1 cellular context compared by ENCODE assay signal in the genomic region with DNA sequence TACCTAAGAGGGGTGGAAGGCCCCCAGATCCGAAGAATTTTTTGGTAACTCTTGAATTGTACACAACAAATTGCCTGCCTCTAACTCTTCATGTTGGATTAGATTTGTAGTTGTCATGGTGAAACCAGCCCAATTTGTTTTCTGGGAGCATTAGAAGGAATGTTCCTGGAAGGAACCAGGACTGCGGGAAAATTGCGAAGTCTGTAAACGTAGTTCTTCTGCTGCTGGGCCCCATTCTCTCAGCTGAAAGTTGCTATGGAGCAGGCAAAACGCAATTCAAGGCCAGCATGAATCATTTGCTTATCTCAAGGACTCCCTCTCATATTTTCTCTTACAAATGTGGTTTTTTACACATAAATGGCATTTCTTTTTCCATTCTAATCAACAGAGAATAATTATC.
TF ChIP-seq lines count a peak whose summit lies in the region.

No MANE protein-coding gene starts in this region.

TF ChIP-seq in HepG2, 621 proteins besides CTCF, POLR2A, EP300 and RAD21 (continued from another document):
- TF ChIP-seq, protein P1, sequence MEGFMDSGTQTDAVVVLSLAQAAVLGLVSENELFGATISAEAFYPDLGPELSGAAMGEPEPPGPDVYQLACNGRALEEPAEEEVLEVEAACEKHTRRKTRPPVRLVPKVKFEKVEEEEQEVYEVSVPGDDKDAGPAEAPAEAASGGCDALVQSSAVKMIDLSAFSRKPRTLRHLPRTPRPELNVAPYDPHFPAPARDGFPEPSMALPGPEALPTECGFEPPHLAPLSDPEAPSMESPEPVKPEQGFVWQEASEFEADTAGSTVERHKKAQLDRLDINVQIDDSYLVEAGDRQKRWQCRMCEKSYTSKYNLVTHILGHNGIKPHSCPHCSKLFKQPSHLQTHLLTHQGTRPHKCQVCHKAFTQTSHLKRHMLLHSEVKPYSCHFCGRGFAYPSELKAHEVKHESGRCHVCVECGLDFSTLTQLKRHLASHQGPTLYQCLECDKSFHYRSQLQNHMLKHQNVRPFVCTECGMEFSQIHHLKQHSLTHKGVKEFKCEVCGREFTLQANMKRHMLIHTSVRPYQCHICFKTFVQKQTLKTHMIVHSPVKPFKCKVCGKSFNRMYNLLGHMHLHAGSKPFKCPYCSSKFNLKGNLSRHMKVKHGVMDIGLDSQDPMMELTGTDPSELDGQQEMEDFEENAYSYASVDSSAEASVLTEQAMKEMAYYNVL (CRISPR knock-in tag; IDR thresholded peaks at IDR 0.05; ENCODE audit: borderline replicate concordance) = no peak
- TF ChIP-seq KLF12 (CRISPR knock-in tag; IDR thresholded peaks at IDR 0.05; ENCODE audit: borderline replicate concordance) (no peak), BRD4 (CRISPR knock-in tag; IDR thresholded peaks at IDR 0.05) (no peak), ZBTB20 (CRISPR knock-in tag; IDR thresholded peaks at IDR 0.05; ENCODE audit: borderline replicate concordance, low read depth) (no peak), ZNF225 (CRISPR knock-in tag; IDR thresholded peaks at IDR 0.05) (no peak)
